8 cellular contexts compared by ENCODE assay signal in the genomic region with DNA sequence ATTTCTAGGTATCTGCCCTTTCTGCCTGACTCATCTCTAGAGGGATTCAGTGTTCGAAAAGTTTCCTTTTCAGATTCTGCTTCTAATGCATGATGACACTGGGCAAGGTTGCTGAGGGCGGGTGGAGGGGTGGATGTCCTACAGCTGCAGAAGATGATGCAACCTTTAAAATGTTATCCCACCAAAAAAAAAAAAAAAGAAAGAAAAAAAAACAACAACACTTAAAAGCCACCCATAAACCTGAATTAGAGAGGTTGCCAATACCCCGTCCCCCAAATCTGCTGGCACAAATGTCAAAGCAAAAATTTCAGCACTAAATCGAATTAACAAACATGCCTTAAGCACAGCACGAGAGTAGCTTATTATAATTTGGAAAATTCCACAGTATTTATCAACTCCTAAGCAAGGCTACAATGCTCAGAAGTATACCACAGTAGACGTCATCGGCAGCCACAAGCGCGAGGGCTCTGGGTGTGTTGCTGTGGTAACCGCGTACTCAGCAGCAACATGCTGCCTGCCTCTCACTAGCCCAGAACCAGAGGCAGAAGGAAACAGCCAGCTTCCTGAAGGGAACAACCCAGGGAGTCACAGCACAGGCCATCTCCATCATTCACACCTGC.
A peak's percentile ranks its signal among the peaks of the same experiment; 100 is the strongest.
DNase-seq lines count a peak whose midpoint lies in the region; ATAC-seq and TF ChIP-seq lines count a peak whose summit lies in the region.

No MANE protein-coding gene starts in this region.

- intact Hi-C loops in lower lobe of right lung (cut with DNase I): no loop called here

- TF ChIP-seq CTCF in lower lobe of right lung (IDR thresholded peaks at IDR 0.05): no peak

- peaks cover 7% of the 10 kb centered on the region for H3K4me1 ChIP-seq in lower lobe of right lung

- H3K27ac ChIP-seq in lower lobe of right lung: no peak overlapping the region

- no peaks in the 10 kb centered on the region for H3K9me3 ChIP-seq in lower lobe of right lung

- H3K4me3 ChIP-seq in lower lobe of right lung: no peak overlapping the region

- H3K36me3 ChIP-seq in lower lobe of right lung: no peaks in the 10 kb centered on the region

- H3K27me3 ChIP-seq in lower lobe of right lung (ENCODE audit: low read depth): no peaks in the 10 kb centered on the region

- peak; percentile 84 for DNase-seq in AG20443 (ENCODE audit: low spot score)
- peak; percentile 84 for DNase-seq in HT1080 (ENCODE audit: low read depth)
- peak; percentile 63 for DNase-seq in activated CD4-positive, alpha-beta T cell treated with anti-CD3 and anti-CD28 coated beads for 1 hour
- peak; percentile 87 for DNase-seq in central memory CD4-positive, alpha-beta T cell
- peak; percentile 64 for DNase-seq in lower lobe of right lung
- DNase-seq in stimulated activated CD8-positive, alpha-beta memory T cell treated with anti-CD3 and anti-CD28 coated beads, Interleukin-12 subunit alpha, Interleukin-12 subunit beta, amount 100 ng/mL, for 24 hours (ENCODE audit: extremely low read depth): peak; percentile 57
- no peak for DNase-seq in SIG-M5 treated with dmso at 0.1 percent for 504 hours (lab: John Stamatoyannopoulos, UW; ENCODE audit: unreplicated experiment)

- ATAC-seq in GM19468 (IDR thresholded peaks at IDR 0.05; ENCODE audit: extremely low read depth, unreplicated experiment) (peak; percentile 44), lower lobe of right lung (peak; percentile 94 to 95)
